ENCODE assay signal across 1 cellular context in the genomic region with DNA sequence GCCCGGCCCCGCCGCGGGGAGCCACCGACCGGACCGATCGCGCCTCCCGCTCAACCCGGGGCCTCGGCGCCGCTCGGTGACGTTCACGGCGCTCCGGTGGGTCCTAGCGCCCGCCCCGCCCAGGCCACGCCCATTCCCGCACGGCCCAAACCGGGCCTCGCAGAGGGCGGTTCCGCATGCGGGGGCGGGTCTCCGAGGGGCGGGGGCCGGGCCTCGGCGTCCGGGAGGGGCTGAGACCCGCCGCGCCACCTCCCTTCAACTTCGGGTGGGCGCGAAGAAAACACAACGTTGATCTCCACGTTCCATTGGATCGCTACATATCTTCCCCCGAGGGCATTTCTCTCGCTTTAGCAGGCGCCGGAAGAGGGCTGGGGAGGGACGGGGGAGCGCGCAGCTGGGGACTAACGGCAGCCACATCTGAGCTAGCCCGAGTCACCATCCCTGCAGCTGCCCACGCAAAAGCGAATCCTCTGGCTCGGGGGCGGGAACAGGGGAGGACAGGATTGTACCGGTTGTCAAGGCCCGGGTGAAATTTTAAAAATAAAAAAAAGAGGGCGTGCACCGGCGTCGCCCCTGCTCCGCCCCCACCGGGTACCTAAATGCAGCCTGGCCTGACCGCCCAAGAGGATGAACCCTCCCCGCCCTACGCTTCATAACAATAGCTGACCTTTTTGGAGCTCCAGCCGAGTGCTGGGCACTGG.
A peak's percentile ranks its signal among the peaks of the same experiment; 100 is the strongest.
TF ChIP-seq lines count a peak whose summit lies in the region.

Gene MAD2L2, minus strand, starts transcription at position 78 of the 701 bp plus-strand sequence. CDS start 547 bp downstream, outside the sequence.

TF ChIP-seq in GM12878, 131 proteins besides CTCF, POLR2A, EP300 and RAD21 (continued from another document and continues in another):
- no peak for TF ChIP-seq PRDM15 (CRISPR knock-in tag; IDR thresholded peaks at IDR 0.05)
- TF ChIP-seq, protein P1, sequence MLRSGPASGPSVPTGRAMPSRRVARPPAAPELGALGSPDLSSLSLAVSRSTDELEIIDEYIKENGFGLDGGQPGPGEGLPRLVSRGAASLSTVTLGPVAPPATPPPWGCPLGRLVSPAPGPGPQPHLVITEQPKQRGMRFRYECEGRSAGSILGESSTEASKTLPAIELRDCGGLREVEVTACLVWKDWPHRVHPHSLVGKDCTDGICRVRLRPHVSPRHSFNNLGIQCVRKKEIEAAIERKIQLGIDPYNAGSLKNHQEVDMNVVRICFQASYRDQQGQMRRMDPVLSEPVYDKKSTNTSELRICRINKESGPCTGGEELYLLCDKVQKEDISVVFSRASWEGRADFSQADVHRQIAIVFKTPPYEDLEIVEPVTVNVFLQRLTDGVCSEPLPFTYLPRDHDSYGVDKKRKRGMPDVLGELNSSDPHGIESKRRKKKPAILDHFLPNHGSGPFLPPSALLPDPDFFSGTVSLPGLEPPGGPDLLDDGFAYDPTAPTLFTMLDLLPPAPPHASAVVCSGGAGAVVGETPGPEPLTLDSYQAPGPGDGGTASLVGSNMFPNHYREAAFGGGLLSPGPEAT (IDR thresholded peaks at IDR 0.05; ENCODE audit: low read depth) = 0 out of 2 replicates have a peak, but pooled peaks have one; percentile 27
- TF ChIP-seq, protein P2, sequence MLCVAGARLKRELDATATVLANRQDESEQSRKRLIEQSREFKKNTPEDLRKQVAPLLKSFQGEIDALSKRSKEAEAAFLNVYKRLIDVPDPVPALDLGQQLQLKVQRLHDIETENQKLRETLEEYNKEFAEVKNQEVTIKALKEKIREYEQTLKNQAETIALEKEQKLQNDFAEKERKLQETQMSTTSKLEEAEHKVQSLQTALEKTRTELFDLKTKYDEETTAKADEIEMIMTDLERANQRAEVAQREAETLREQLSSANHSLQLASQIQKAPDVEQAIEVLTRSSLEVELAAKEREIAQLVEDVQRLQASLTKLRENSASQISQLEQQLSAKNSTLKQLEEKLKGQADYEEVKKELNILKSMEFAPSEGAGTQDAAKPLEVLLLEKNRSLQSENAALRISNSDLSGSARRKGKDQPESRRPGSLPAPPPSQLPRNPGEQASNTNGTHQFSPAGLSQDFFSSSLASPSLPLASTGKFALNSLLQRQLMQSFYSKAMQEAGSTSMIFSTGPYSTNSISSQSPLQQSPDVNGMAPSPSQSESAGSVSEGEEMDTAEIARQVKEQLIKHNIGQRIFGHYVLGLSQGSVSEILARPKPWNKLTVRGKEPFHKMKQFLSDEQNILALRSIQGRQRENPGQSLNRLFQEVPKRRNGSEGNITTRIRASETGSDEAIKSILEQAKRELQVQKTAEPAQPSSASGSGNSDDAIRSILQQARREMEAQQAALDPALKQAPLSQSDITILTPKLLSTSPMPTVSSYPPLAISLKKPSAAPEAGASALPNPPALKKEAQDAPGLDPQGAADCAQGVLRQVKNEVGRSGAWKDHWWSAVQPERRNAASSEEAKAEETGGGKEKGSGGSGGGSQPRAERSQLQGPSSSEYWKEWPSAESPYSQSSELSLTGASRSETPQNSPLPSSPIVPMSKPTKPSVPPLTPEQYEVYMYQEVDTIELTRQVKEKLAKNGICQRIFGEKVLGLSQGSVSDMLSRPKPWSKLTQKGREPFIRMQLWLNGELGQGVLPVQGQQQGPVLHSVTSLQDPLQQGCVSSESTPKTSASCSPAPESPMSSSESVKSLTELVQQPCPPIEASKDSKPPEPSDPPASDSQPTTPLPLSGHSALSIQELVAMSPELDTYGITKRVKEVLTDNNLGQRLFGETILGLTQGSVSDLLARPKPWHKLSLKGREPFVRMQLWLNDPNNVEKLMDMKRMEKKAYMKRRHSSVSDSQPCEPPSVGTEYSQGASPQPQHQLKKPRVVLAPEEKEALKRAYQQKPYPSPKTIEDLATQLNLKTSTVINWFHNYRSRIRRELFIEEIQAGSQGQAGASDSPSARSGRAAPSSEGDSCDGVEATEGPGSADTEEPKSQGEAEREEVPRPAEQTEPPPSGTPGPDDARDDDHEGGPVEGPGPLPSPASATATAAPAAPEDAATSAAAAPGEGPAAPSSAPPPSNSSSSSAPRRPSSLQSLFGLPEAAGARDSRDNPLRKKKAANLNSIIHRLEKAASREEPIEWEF (IDR thresholded peaks at IDR 0.05; ENCODE audit: insufficient replicate concordance, low read depth, low read length) = no peak
- TF ChIP-seq HDGF (IDR thresholded peaks at IDR 0.05) = no peak
- no peak for TF ChIP-seq USF2 (IDR thresholded peaks at IDR 0.05; ENCODE audit: borderline replicate concordance, low read depth, low read length)
- TF ChIP-seq ZNF217 (IDR thresholded peaks at IDR 0.05) = no peak
- TF ChIP-seq CHD1 (IDR thresholded peaks at IDR 0.05; ENCODE audit: low read depth, low read length) = no peak
- no peak for TF ChIP-seq FOXK2 (IDR thresholded peaks at IDR 0.05)
- TF ChIP-seq STAT1 (conservative IDR thresholded peaks at IDR 0.05) = no peak
- TF ChIP-seq, protein P3, sequence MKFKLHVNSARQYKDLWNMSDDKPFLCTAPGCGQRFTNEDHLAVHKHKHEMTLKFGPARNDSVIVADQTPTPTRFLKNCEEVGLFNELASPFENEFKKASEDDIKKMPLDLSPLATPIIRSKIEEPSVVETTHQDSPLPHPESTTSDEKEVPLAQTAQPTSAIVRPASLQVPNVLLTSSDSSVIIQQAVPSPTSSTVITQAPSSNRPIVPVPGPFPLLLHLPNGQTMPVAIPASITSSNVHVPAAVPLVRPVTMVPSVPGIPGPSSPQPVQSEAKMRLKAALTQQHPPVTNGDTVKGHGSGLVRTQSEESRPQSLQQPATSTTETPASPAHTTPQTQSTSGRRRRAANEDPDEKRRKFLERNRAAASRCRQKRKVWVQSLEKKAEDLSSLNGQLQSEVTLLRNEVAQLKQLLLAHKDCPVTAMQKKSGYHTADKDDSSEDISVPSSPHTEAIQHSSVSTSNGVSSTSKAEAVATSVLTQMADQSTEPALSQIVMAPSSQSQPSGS (IDR thresholded peaks at IDR 0.05; ENCODE audit: low read length) = no peak
- TF ChIP-seq, protein P4, sequence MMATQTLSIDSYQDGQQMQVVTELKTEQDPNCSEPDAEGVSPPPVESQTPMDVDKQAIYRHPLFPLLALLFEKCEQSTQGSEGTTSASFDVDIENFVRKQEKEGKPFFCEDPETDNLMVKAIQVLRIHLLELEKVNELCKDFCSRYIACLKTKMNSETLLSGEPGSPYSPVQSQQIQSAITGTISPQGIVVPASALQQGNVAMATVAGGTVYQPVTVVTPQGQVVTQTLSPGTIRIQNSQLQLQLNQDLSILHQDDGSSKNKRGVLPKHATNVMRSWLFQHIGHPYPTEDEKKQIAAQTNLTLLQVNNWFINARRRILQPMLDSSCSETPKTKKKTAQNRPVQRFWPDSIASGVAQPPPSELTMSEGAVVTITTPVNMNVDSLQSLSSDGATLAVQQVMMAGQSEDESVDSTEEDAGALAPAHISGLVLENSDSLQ (IDR thresholded peaks at IDR 0.05) = no peak
- peak; percentile 23; the same call in 1 of the 2 replicates for TF ChIP-seq ELK1 (IDR thresholded peaks at IDR 0.05; ENCODE audit: low read depth, low read length)
- TF ChIP-seq BACH1 (IDR thresholded peaks at IDR 0.05; ENCODE audit: borderline replicate concordance) = peak; percentile 65; the same call in 1 of the 2 replicates
- TF ChIP-seq MAX (IDR thresholded peaks at IDR 0.05; ENCODE audit: low read depth, low read length) = no peak
- TF ChIP-seq, protein P5, sequence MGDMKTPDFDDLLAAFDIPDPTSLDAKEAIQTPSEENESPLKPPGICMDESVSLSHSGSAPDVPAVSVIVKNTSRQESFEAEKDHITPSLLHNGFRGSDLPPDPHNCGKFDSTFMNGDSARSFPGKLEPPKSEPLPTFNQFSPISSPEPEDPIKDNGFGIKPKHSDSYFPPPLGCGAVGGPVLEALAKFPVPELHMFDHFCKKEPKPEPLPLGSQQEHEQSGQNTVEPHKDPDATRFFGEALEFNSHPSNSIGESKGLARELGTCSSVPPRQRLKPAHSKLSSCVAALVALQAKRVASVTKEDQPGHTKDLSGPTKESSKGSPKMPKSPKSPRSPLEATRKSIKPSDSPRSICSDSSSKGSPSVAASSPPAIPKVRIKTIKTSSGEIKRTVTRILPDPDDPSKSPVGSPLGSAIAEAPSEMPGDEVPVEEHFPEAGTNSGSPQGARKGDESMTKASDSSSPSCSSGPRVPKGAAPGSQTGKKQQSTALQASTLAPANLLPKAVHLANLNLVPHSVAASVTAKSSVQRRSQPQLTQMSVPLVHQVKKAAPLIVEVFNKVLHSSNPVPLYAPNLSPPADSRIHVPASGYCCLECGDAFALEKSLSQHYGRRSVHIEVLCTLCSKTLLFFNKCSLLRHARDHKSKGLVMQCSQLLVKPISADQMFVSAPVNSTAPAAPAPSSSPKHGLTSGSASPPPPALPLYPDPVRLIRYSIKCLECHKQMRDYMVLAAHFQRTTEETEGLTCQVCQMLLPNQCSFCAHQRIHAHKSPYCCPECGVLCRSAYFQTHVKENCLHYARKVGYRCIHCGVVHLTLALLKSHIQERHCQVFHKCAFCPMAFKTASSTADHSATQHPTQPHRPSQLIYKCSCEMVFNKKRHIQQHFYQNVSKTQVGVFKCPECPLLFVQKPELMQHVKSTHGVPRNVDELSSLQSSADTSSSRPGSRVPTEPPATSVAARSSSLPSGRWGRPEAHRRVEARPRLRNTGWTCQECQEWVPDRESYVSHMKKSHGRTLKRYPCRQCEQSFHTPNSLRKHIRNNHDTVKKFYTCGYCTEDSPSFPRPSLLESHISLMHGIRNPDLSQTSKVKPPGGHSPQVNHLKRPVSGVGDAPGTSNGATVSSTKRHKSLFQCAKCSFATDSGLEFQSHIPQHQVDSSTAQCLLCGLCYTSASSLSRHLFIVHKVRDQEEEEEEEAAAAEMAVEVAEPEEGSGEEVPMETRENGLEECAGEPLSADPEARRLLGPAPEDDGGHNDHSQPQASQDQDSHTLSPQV (IDR thresholded peaks at IDR 0.05) = no peak
- TF ChIP-seq WRNIP1 (IDR thresholded peaks at IDR 0.05; ENCODE audit: borderline replicate concordance, low read depth, low read length) = no peak
- TF ChIP-seq HDAC6 (IDR thresholded peaks at IDR 0.05; ENCODE audit: unreplicated experiment) = no peak
- no peak for TF ChIP-seq MYB (IDR thresholded peaks at IDR 0.05; ENCODE audit: borderline replicate concordance, low read depth, low read length)
- TF ChIP-seq SUPT20H (IDR thresholded peaks at IDR 0.05; ENCODE audit: borderline replicate concordance, control insufficient read depth, low read depth, low read length) = no peak
- no peak for TF ChIP-seq RFX5 (IDR thresholded peaks at IDR 0.05; ENCODE audit: low read depth, low read length)
- peak; percentile 82 to 93 for TF ChIP-seq SRF (IDR thresholded peaks at IDR 0.05; ENCODE audit: low read depth in 2 of 2, low read length in 2 of 2)
- no peak for TF ChIP-seq BRCA1 (IDR thresholded peaks at IDR 0.05; ENCODE audit: low read depth, low read length)
- 0 out of 2 replicates have a peak, but pooled peaks have one; percentile 23 for TF ChIP-seq PAX5 (IDR thresholded peaks at IDR 0.05; ENCODE audit: borderline replicate concordance, low read depth, low read length)
- peak; percentile 14 to 97 for TF ChIP-seq EGR1 (IDR thresholded peaks at IDR 0.05; ENCODE audit: borderline replicate concordance in 1 of 2, low read depth in 2 of 2, low read length in 2 of 2)
- TF ChIP-seq TCF7 (IDR thresholded peaks at IDR 0.05; ENCODE audit: borderline replicate concordance) = no peak
- TF ChIP-seq NFXL1 (IDR thresholded peaks at IDR 0.05; ENCODE audit: borderline replicate concordance) = no peak
- TF ChIP-seq RB1 (IDR thresholded peaks at IDR 0.05; ENCODE audit: borderline replicate concordance) = peak; percentile 77; the same call in 1 of the 2 replicates
- peak; percentile 11 for TF ChIP-seq MEF2B (IDR thresholded peaks at IDR 0.05; ENCODE audit: partially characterized antibody, poor library complexity, severe bottlenecking)
- TF ChIP-seq PBX3 (IDR thresholded peaks at IDR 0.05; ENCODE audit: insufficient replicate concordance, low read depth, low read length) = no peak
- no peak for TF ChIP-seq SUZ12 (IDR thresholded peaks at IDR 0.05; ENCODE audit: unreplicated experiment)
